ENCODE assay signal across 8 cellular contexts in genomic region chr19:1672038-1672768, GRCh38. TPM values are rescaled to one million over a fixed set of nuclear protein-coding genes. Genes with fewer than 3 reads are reported as not detected.
DNase-seq lines count a peak whose midpoint lies in the region; ATAC-seq, FAIRE-seq and TF ChIP-seq lines count a peak whose summit lies in the region.

No MANE protein-coding gene starts in this region.

- H3K27ac ChIP-seq in ACC112 (ENCODE audit: low read depth, low read length), result no peak overlapping the region
- peak overlapping the region; percentile 81 for H3K27ac ChIP-seq in K562 (ENCODE audit: extremely low read depth, low read depth, low read length)

- peak; percentile 84 for DNase-seq in GM20000 (ENCODE audit: low spot score)
- DNase-seq in T-helper 17 cell, result peak; percentile 41 to 58 (median 51)
- DNase-seq in K562 (ENCODE audit: extremely low read depth in 1 of 4, low spot score in 3 of 4), result peak; percentile 81 to 84 (median 83)
- DNase-seq in iPS-NIHi11 (ENCODE audit: low spot score), result peak; percentile 76
- DNase-seq in stimulated activated CD8-positive, alpha-beta memory T cell treated with anti-CD3 and anti-CD28 coated beads, Interleukin-12 subunit alpha, Interleukin-12 subunit beta, amount 100 ng/mL, for 1 hour (ENCODE audit: low read depth), result peak; percentile 47
- no peak for DNase-seq in NCI-H510A treated with DMSO at 0.1 percent for 48 hours (lab: John Stamatoyannopoulos, UW)

- intact Hi-C loops in K562 (cut with micrococcal nuclease), result loop anchor here (1.0 to 5.0 kb wide), 2 partner anchors 50 to 95 kb away; no protein-coding TSS in a partner anchor

- H3K27me3 ChIP-seq in ACC112 (ENCODE audit: insufficient read depth, low read length) (peaks cover 37% of the 10 kb centered on the region), K562 (ENCODE audit: control insufficient read depth in 2 of 2, insufficient read depth in 2 of 2, low read length in 2 of 2) (no peaks in the 10 kb centered on the region)

- H3K9ac ChIP-seq in K562 (ENCODE audit: insufficient read depth in 1 of 2, low read depth in 2 of 2, low read length in 2 of 2), result peak overlapping the region; percentile 88 to 93

- 6% methylated on average over 34 of the region's 57 CpGs for WGBS in K562 (ENCODE audit: insufficient coverage, low coverage, missing lambda C conversion rate)

- ATAC-seq in T-helper 17 cell, result peak; percentile 63
- ATAC-seq in K562, result peak; percentile 85
- ATAC-seq in GM18858 (IDR thresholded peaks at IDR 0.05; ENCODE audit: unreplicated experiment), result no peak

- POLR2A ChIA-PET in K562 (lab: Yijun Ruan, JAX), result interaction anchor here (0.7 to 1.8 kb wide), 3 partner anchors 94 to 126 kb away, joined by 3 to 7 read pairs (median 4); no protein-coding TSS in a partner anchor

- H2AFZ ChIP-seq in ACC112 (ENCODE audit: low read length, unreplicated experiment) (no peak overlapping the region), K562 (ENCODE audit: low read depth, low read length) (peak overlapping the region; percentile 100)

- H3K36me3 Mint-ChIP-seq in T-helper 17 cell (ENCODE audit: low read depth), result peaks cover 6% of the 10 kb centered on the region

- CTCF ChIA-PET in K562 (lab: Yijun Ruan, JAX; ENCODE audit: low intra/inter-chr PET ratio), result interaction anchor here (0.6 to 4.1 kb wide), 12 partner anchors 48 to 164 kb away, joined by 3 to 84 read pairs (median 8); partner anchors contain the start of genes MBD3 and UQCR11

- H3K27ac Mint-ChIP-seq in T-helper 17 cell, result no peak overlapping the region

- H3K36me3 ChIP-seq in ACC112 (ENCODE audit: insufficient read depth, low read length) (no peaks in the 10 kb centered on the region), K562 (ENCODE audit: control insufficient read depth, insufficient read depth, low read length) (no peaks in the 10 kb centered on the region; the same call in 2 of the 3 replicates)

- BruUV-seq in K562 (replicated peaks; lab: Mats Ljungman, UMichigan), result no TSS peak

- no peaks in the 10 kb centered on the region for H3K9me3 ChIP-seq in T-helper 17 cell (ENCODE audit: control insufficient read depth, low read length, poor library complexity, severe bottlenecking)
- no peaks in the 10 kb centered on the region for H3K9me3 ChIP-seq in K562 (replicated peaks; ENCODE audit: control insufficient read depth, insufficient read depth, low read depth, low read length)

- in situ Hi-C loops in K562 (cut with MboI), result loop anchor here (5.0 kb wide), 1 partner anchor 95 kb away; no protein-coding TSS in a partner anchor

- H3K4me3 Mint-ChIP-seq in T-helper 17 cell, result peak overlapping the region; percentile 68

- H3K4me1 Mint-ChIP-seq in T-helper 17 cell, result peaks cover 16% of the 10 kb centered on the region

- no peak for TF ChIP-seq EP300 in K562 (IDR thresholded peaks at IDR 0.05; ENCODE audit: low read length)

- H3K4me1 ChIP-seq in ACC112 (ENCODE audit: control insufficient read depth, insufficient read depth, low read length, unreplicated experiment) (peaks cover 4% of the 10 kb centered on the region), K562 (replicated peaks in 1 of 2; ENCODE audit: control insufficient read depth in 2 of 2, insufficient read depth in 2 of 2, low read length in 2 of 2) (peaks cover 17 to 76% of the 10 kb centered on the region in 2 experiments)

- peak overlapping the region; percentile 59; the same call in 1 of the 2 replicates for H3K4me3 ChIP-seq in ACC112 (ENCODE audit: low read depth, low read length)
- peak overlapping the region; percentile 51 for H3K4me3 ChIP-seq in K562

- peaks cover 56% of the 10 kb centered on the region for H3K27me3 Mint-ChIP-seq in T-helper 17 cell

- no peak for FAIRE-seq in K562 (lab: Jason Lieb, UNC)

- TF ChIP-seq POLR2A in K562 (conservative IDR thresholded peaks at IDR 0.05), result no peak

- H3K79me2 ChIP-seq in ACC112 (ENCODE audit: control insufficient read depth, insufficient read depth, low read length, unreplicated experiment), result no peaks in the 10 kb centered on the region
- H3K79me2 ChIP-seq in K562 (ENCODE audit: control insufficient read depth, insufficient read depth, low read length), result no peaks in the 10 kb centered on the region

- H3K4me2 ChIP-seq in K562 (ENCODE audit: insufficient read depth, low read length), result peak overlapping the region; percentile 94

- peak; percentile 98 to 99 for TF ChIP-seq RAD21 in K562 (CRISPR knock-in tag; conservative IDR thresholded peaks at IDR 0.05 in 1 of 2, IDR thresholded peaks at IDR 0.05 in 1 of 2)

- peak; percentile 73 for TF ChIP-seq CTCF in GM20000 (IDR thresholded peaks at IDR 0.05; ENCODE audit: extremely low read depth, missing control alignments)
- peak; percentile 91 to 92 (median 91) for TF ChIP-seq CTCF in K562 (IDR thresholded peaks at IDR 0.05 in 2 of 3, conservative IDR thresholded peaks at IDR 0.05 in 1 of 3; ENCODE audit: insufficient read depth in 2 of 3, low read depth in 1 of 3, low read length in 3 of 3)

- peaks cover 4% of the 10 kb centered on the region for H3K9me1 ChIP-seq in K562 (ENCODE audit: control insufficient read depth, insufficient read depth, low read length)

- no peaks in the 10 kb centered on the region for H4K20me1 ChIP-seq in K562 (replicated peaks; ENCODE audit: control insufficient read depth, insufficient read depth, low read length)

TF ChIP-seq in K562, 482 proteins besides CTCF, POLR2A, EP300 and RAD21 (continues in another document):
- peak; percentile 42; the same call in 1 of the 2 replicates for TF ChIP-seq ETS1 (conservative IDR thresholded peaks at IDR 0.05; ENCODE audit: control insufficient read depth, low read depth, low read length)
- TF ChIP-seq CREB3L1 (IDR thresholded peaks at IDR 0.05; ENCODE audit: borderline replicate concordance, low read depth), result peak; percentile 13; the same call in 1 of the 2 replicates
- peak in 1 of 2 experiments; percentile 79; a peak in 2 of 4 replicates for TF ChIP-seq ARNT (IDR thresholded peaks at IDR 0.05)
- TF ChIP-seq CBFB (CRISPR knock-in tag; IDR thresholded peaks at IDR 0.05), result no peak

RNA-seq across cellular contexts. Expression of gene TCF3, which starts 19.8 kb away (rescaled TPM):
- total RNA-seq in T-helper 17 cell (10 to 100 TPM; 46.9 to 47.4 TPM), K562 (2014; rRNA removed) (201 and 273 TPM in 2 replicates), K562 (2014; rRNA removed; fragmentation: Illumina TruSeq; extraction: Trizol) (34.6 and 36.1 TPM in 2 replicates), K562 (2015; rRNA removed; fragmentation: Illumina TruSeq; extraction: Trizol) (84.0 and 96.5 TPM in 2 replicates), K562 (2021) (229 and 259 TPM in 2 replicates)
- total RNA-seq in K562 (2011; cell fraction: chromatin; rRNA removed; ENCODE audit: low replicate concordance), result 46.3 and 93.5 TPM in 2 replicates
- total RNA-seq in K562 (2011; cell fraction: nucleolus; rRNA removed), result 72.8 and 74.5 TPM in 2 replicates
- total RNA-seq in K562 (2011; cell fraction: nucleoplasm; rRNA removed), result 46.6 and 55.9 TPM in 2 replicates
- polyA plus RNA-seq in K562 (2011; rRNA removed) (61.7 and 62.0 TPM in 2 replicates), K562 (2014; fragmentation: Illumina TruSeq; extraction: Trizol) (84.9 and 128 TPM in 2 replicates), K562 (2014; fragmentation: Nextera tagmentation; extraction: Ambion mirVana) (1 to 10 TPM; 5.6 to 5.7 TPM), K562 (2014; rRNA removed) (171 and 173 TPM in 2 replicates)
- 76.1 and 277 TPM in 2 replicates for polyA plus RNA-seq in K562 (2011; cell fraction: cytosol; rRNA removed)
- polyA plus RNA-seq in K562 (2011; cell fraction: nucleus; rRNA removed), result 97.7 and 198 TPM in 2 replicates
- polyA plus RNA-seq in K562 (2012), result 117 and 145 TPM in 2 replicates
- 17.3 and 29.0 TPM in 2 replicates for polyA minus RNA-seq in K562 (2011; rRNA and poly(A)+ RNA removed)
- 92.9 and 128 TPM in 2 replicates for polyA minus RNA-seq in K562 (2011; cell fraction: cytosol; rRNA and poly(A)+ RNA removed)
- 30.5 and 31.8 TPM in 2 replicates for polyA minus RNA-seq in K562 (2011; cell fraction: nucleus; rRNA and poly(A)+ RNA removed)
